Comparison of ENCODE assay signal across 23 cellular contexts in genomic region chr12:91155990-91156389, GRCh38. TPM values are rescaled to one million over a fixed set of nuclear protein-coding genes. Genes with fewer than 3 reads are reported as not detected.
"Had no signal": no experiment of that assay in that cellular context is flagged by ENCODE, and none has a peak within 500 bp of the region (broad histone marks: within the 10 kb centered on the region; RNA-seq: fewer than 3 reads in every experiment).

No MANE protein-coding gene starts in this region.

- H3K9me3 Mint-ChIP-seq: activated naive CD4-positive, alpha-beta T cell treated with anti-CD3 and anti-CD28 coated beads, Interleukin-2, amount 10 ng/mL, durations not matched to agents 7 days and 5 days; activated T-cell treated with anti-CD3 and anti-CD28 coated beads, Interleukin-2, amount 50 U/mL, for 4 hours; nephron progenitor cell; T-cell; type B pancreatic cell had no signal

- DNase-seq: activated CD4-positive, alpha-beta T cell treated with anti-CD3 and anti-CD28 coated beads for 48 hours; activated CD4-positive, CD25-positive, alpha-beta regulatory T cell; activated CD8-positive, alpha-beta memory T cell treated with anti-CD3 and anti-CD28 coated beads, Interleukin-2, amount 50 U/mL, for 4 hours; activated effector memory CD4-positive, alpha-beta T cell treated with Interleukin-2 at 50 U/mL for 16 hours; activated naive CD4-positive, alpha-beta T cell treated with anti-CD3 and anti-CD28 coated beads, Interleukin-2, amount 10 ng/mL, durations not matched to agents 7 days and 5 days; activated T-cell treated with anti-CD3 and anti-CD28 coated beads, Interleukin-2, amount 50 U/mL, for 4 hours; dermis blood vessel endothelial cell; effector memory CD4-positive, alpha-beta T cell; foreskin melanocyte; glutamatergic neuron; hippocampal formation; islet precursor cell; left colon; midbrain; nephron progenitor cell; small intestine; stimulated activated CD4-positive, alpha-beta T cell treated with anti-CD3 and anti-CD28 coated beads, Interleukin-4, amount 100 ng/mL, for 1 hour; stomach; T-cell had no signal

- H3K27me3 ChIP-seq: right atrium auricular region, stomach had no signal

- H3K4me1 Mint-ChIP-seq: activated naive CD4-positive, alpha-beta T cell treated with anti-CD3 and anti-CD28 coated beads, Interleukin-2, amount 10 ng/mL, durations not matched to agents 7 days and 5 days; nephron progenitor cell; T-cell had no signal

- H3K36me3 Mint-ChIP-seq: activated naive CD4-positive, alpha-beta T cell treated with anti-CD3 and anti-CD28 coated beads, Interleukin-2, amount 10 ng/mL, durations not matched to agents 7 days and 5 days; T-cell; type B pancreatic cell had no signal

- H3K9me3 ChIP-seq: right atrium auricular region, stomach had no signal

- H3K4me1 ChIP-seq: right atrium auricular region, stomach had no signal

- H3K4me3 Mint-ChIP-seq: activated naive CD4-positive, alpha-beta T cell treated with anti-CD3 and anti-CD28 coated beads, Interleukin-2, amount 10 ng/mL, durations not matched to agents 7 days and 5 days; activated T-cell treated with anti-CD3 and anti-CD28 coated beads, Interleukin-2, amount 50 U/mL, for 4 hours; nephron progenitor cell; T-cell; type B pancreatic cell had no signal

- H3K27ac ChIP-seq: right atrium auricular region, stomach had no signal

- H3K4me3 ChIP-seq: lung, right atrium auricular region, stomach had no signal

- H3K27ac Mint-ChIP-seq: activated naive CD4-positive, alpha-beta T cell treated with anti-CD3 and anti-CD28 coated beads, Interleukin-2, amount 10 ng/mL, durations not matched to agents 7 days and 5 days; nephron progenitor cell; progenitor cell of endocrine pancreas; T-cell; type B pancreatic cell had no signal

- H3K27me3 Mint-ChIP-seq: activated naive CD4-positive, alpha-beta T cell treated with anti-CD3 and anti-CD28 coated beads, Interleukin-2, amount 10 ng/mL, durations not matched to agents 7 days and 5 days; progenitor cell of endocrine pancreas; T-cell; type B pancreatic cell had no signal

- ATAC-seq: activated T-cell treated with anti-CD3 and anti-CD28 coated beads, Interleukin-2, amount 50 U/mL, for 4 hours; left colon; T-cell had no signal

RNA-seq across cellular contexts. Expression of gene DCN, which starts 26.6 kb away (rescaled TPM):
- total RNA-seq: progenitor cell of endocrine pancreas had no signal

RNA-seq across cellular contexts. Expression of gene LUM, which starts 44.7 kb away (rescaled TPM):
- total RNA-seq: progenitor cell of endocrine pancreas had no signal
